Comparison of ENCODE assay signal across 17 cellular contexts in genomic region chr22:35335468-35335867, GRCh38. TPM values are rescaled to one million over a fixed set of nuclear protein-coding genes. Genes with fewer than 3 reads are reported as not detected.
A peak's percentile ranks its signal among the peaks of the same experiment; 100 is the strongest.
DNase-seq lines count a peak whose midpoint lies in the region; ATAC-seq and TF ChIP-seq lines count a peak whose summit lies in the region.
"Had no signal": no experiment of that assay in that cellular context is flagged by ENCODE, and none has a peak within 500 bp of the region (broad histone marks: within the 10 kb centered on the region; RNA-seq: fewer than 3 reads in every experiment).

No MANE protein-coding gene starts in this region.

- no peak overlapping the region for H3K4me3 Mint-ChIP-seq in activated CD8-positive, alpha-beta memory T cell treated with anti-CD3 and anti-CD28 coated beads, Interleukin-2, amount 10 ng/mL, durations not matched to agents 7 days and 5 days
- no peak overlapping the region for H3K4me3 Mint-ChIP-seq in stimulated activated effector memory CD8-positive, alpha-beta T cell treated with anti-CD3 and anti-CD28 coated beads, Interleukin-12 subunit alpha, Interleukin-12 subunit beta, amount 100 ng/mL, for 72 hours
- H3K4me3 Mint-ChIP-seq: activated naive CD8-positive, alpha-beta T cell had no signal

- H3K27ac ChIP-seq in KOPT-K1 (ENCODE audit: low read depth, low read length, poor library complexity, severe bottlenecking) (peak overlapping the region; percentile 76), adrenal gland (peak overlapping the region in 4 of 5 donors; percentile 81 to 86 (median 84)), osteoblast (ENCODE audit: low read depth, low read length) (no peak overlapping the region)
- H3K27ac ChIP-seq: breast epithelium, tibial artery had no signal

- H3K4me3 ChIP-seq in adrenal gland (no peak overlapping the region), osteoblast (ENCODE audit: insufficient read depth, low read length) (no peak overlapping the region)
- H3K4me3 ChIP-seq: breast epithelium, tibial artery had no signal

- CTCF ChIA-PET in activated CD8-positive, alpha-beta memory T cell treated with anti-CD3 and anti-CD28 coated beads, Interleukin-2, amount 10 ng/mL, durations not matched to agents 7 days and 5 days (lab: Charles Lee), result no interaction called here

- peaks cover 19 to 29% of the 10 kb centered on the region in 2 donors for H3K4me1 ChIP-seq in adrenal gland (replicated peaks in 1 of 2)
- H3K4me1 ChIP-seq in osteoblast (ENCODE audit: insufficient read depth, low read length), result peaks cover 4% of the 10 kb centered on the region
- H3K4me1 ChIP-seq: breast epithelium, tibial artery had no signal

- H3K79me2 ChIP-seq in osteoblast (ENCODE audit: insufficient read depth, low read length), result no peaks in the 10 kb centered on the region

- H3K9me3 ChIP-seq in KOPT-K1 (ENCODE audit: insufficient read depth, low read length, poor library complexity, severe bottlenecking), result no peaks in the 10 kb centered on the region
- no peaks in the 10 kb centered on the region for H3K9me3 ChIP-seq in adrenal gland (replicated peaks in 1 of 3)
- H3K9me3 ChIP-seq in osteoblast (ENCODE audit: low read depth, low read length), result no peaks in the 10 kb centered on the region
- H3K9me3 ChIP-seq: breast epithelium, tibial artery had no signal

- no peak overlapping the region for H2AFZ ChIP-seq in osteoblast (ENCODE audit: low read length)

- peaks cover 1% of the 10 kb centered on the region for H3K36me3 Mint-ChIP-seq in activated CD8-positive, alpha-beta memory T cell treated with anti-CD3 and anti-CD28 coated beads, Interleukin-2, amount 10 ng/mL, durations not matched to agents 7 days and 5 days
- H3K36me3 Mint-ChIP-seq in stimulated activated effector memory CD8-positive, alpha-beta T cell treated with anti-CD3 and anti-CD28 coated beads, Interleukin-12 subunit alpha, Interleukin-12 subunit beta, amount 100 ng/mL, for 72 hours, result peaks cover 39% of the 10 kb centered on the region

- no peak for TF ChIP-seq CTCF in adrenal gland (IDR thresholded peaks at IDR 0.05)
- no peak for TF ChIP-seq CTCF in osteoblast (IDR thresholded peaks at IDR 0.05; ENCODE audit: extremely low read depth, low read depth, low read length)

- peak overlapping the region; percentile 65 for H3K27ac Mint-ChIP-seq in activated CD8-positive, alpha-beta memory T cell treated with anti-CD3 and anti-CD28 coated beads, Interleukin-2, amount 10 ng/mL, durations not matched to agents 7 days and 5 days
- H3K27ac Mint-ChIP-seq in stimulated activated effector memory CD8-positive, alpha-beta T cell treated with anti-CD3 and anti-CD28 coated beads, Interleukin-12 subunit alpha, Interleukin-12 subunit beta, amount 100 ng/mL, for 72 hours, result no peak overlapping the region
- H3K27ac Mint-ChIP-seq: activated naive CD8-positive, alpha-beta T cell had no signal

- peaks cover 22% of the 10 kb centered on the region for H3K4me1 Mint-ChIP-seq in activated CD8-positive, alpha-beta memory T cell treated with anti-CD3 and anti-CD28 coated beads, Interleukin-2, amount 10 ng/mL, durations not matched to agents 7 days and 5 days
- peaks cover 17% of the 10 kb centered on the region for H3K4me1 Mint-ChIP-seq in stimulated activated effector memory CD8-positive, alpha-beta T cell treated with anti-CD3 and anti-CD28 coated beads, Interleukin-12 subunit alpha, Interleukin-12 subunit beta, amount 100 ng/mL, for 72 hours

- DNase-seq in activated CD8-positive, alpha-beta memory T cell treated with anti-CD3 and anti-CD28 coated beads, Interleukin-2, amount 10 ng/mL, durations not matched to agents 7 days and 5 days, result no peak
- DNase-seq in activated CD8-positive, alpha-beta memory T cell treated with anti-CD3 and anti-CD28 coated beads, Interleukin-2, amount 50 U/mL, for 4 hours, result no peak
- DNase-seq in adrenal gland, result no peak
- peak; percentile 32 for DNase-seq in osteoblast (ENCODE audit: insufficient read length, low spot score, missing footprints)
- DNase-seq in stimulated activated effector memory CD8-positive, alpha-beta T cell treated with anti-CD3 and anti-CD28 coated beads, Interleukin-12 subunit alpha, Interleukin-12 subunit beta, amount 100 ng/mL, for 72 hours (ENCODE audit: low spot score in 2 of 2), result no peak
- no peak for DNase-seq in NCI-H774 (lab: John Stamatoyannopoulos, UW)
- no peak for DNase-seq in stimulated activated naive CD8-positive, alpha-beta T cell treated with anti-CD3 and anti-CD28 coated beads, Interleukin-15, Interleukin-2, amounts not matched to agents 100 U/mL and 50 U/mL, for 24 hours
- DNase-seq: CD8-positive, alpha-beta memory T cell; DMS79 treated with DMSO at 0.1 percent for 48 hours; NCI-H2081; NCI-H510A; retina; tibial artery had no signal

- WGBS in adrenal gland, 4 donors, result 85 to 96% (median 90%) methylated on average over 2 to 7 of the region's 7 CpGs

- TF ChIP-seq POLR2A in adrenal gland (IDR thresholded peaks at IDR 0.05), result no peak

- ATAC-seq in activated CD8-positive, alpha-beta memory T cell treated with anti-CD3 and anti-CD28 coated beads, Interleukin-2, amount 10 ng/mL, durations not matched to agents 7 days and 5 days, result no peak
- no peak for ATAC-seq in stimulated activated effector memory CD8-positive, alpha-beta T cell treated with anti-CD3 and anti-CD28 coated beads, Interleukin-12 subunit alpha, Interleukin-12 subunit beta, amount 100 ng/mL, for 72 hours
- no peak for ATAC-seq in stimulated activated naive CD8-positive, alpha-beta T cell treated with anti-CD3 and anti-CD28 coated beads, Interleukin-15, Interleukin-2, amounts not matched to agents 100 U/mL and 50 U/mL, for 24 hours
- ATAC-seq: activated CD4-positive, CD25-positive, alpha-beta regulatory T cell treated with anti-CD3 and anti-CD28 coated beads, Interleukin-2, amount 50 U/mL, for 24 hours had no signal

- H4K20me1 ChIP-seq in osteoblast (ENCODE audit: insufficient read depth, low read length), result peaks cover 8% of the 10 kb centered on the region

- intact Hi-C loops in adrenal gland (cut with DNase I), result no loop called here

- no peaks in the 10 kb centered on the region for H3K9me3 Mint-ChIP-seq in activated CD8-positive, alpha-beta memory T cell treated with anti-CD3 and anti-CD28 coated beads, Interleukin-2, amount 10 ng/mL, durations not matched to agents 7 days and 5 days (ENCODE audit: low read depth)
- no peaks in the 10 kb centered on the region for H3K9me3 Mint-ChIP-seq in stimulated activated effector memory CD8-positive, alpha-beta T cell treated with anti-CD3 and anti-CD28 coated beads, Interleukin-12 subunit alpha, Interleukin-12 subunit beta, amount 100 ng/mL, for 72 hours
- H3K9me3 Mint-ChIP-seq: CD8-positive, alpha-beta memory T cell had no signal

- peaks cover 29% of the 10 kb centered on the region for H3K36me3 ChIP-seq in KOPT-K1 (ENCODE audit: insufficient read depth, low read length)
- H3K36me3 ChIP-seq in adrenal gland (replicated peaks in 1 of 2), result peaks cover 0 to 93% of the 10 kb centered on the region in 2 donors
- H3K36me3 ChIP-seq in osteoblast (ENCODE audit: insufficient read depth, low read length), result peaks cover 85% of the 10 kb centered on the region

- no peak overlapping the region for H3K4me2 ChIP-seq in osteoblast (ENCODE audit: insufficient read depth, low read length)

- no peaks in the 10 kb centered on the region for H3K27me3 ChIP-seq in adrenal gland
- no peaks in the 10 kb centered on the region for H3K27me3 ChIP-seq in osteoblast (ENCODE audit: insufficient read depth, low read length)
- H3K27me3 ChIP-seq: breast epithelium, tibial artery had no signal

- H3K27me3 Mint-ChIP-seq in activated CD8-positive, alpha-beta memory T cell treated with anti-CD3 and anti-CD28 coated beads, Interleukin-2, amount 10 ng/mL, durations not matched to agents 7 days and 5 days, result no peaks in the 10 kb centered on the region
- H3K27me3 Mint-ChIP-seq: activated naive CD8-positive, alpha-beta T cell had no signal

RNA-seq across cellular contexts. Expression of gene TOM1, which starts 35.8 kb away (rescaled TPM):
- total RNA-seq in activated CD8-positive, alpha-beta memory T cell treated with anti-CD3 and anti-CD28 coated beads, Interleukin-2, amount 10 ng/mL, durations not matched to agents 7 days and 5 days, result 10 to 100 TPM; 16.1 to 20.5 TPM
- total RNA-seq in adrenal gland (100 to 1,000 TPM in 5 of 8 donors, 10 to 100 TPM in 3; 82.8 to 188 (median 109) TPM), osteoblast (118 and 131 TPM in 2 replicates)
- 100 to 1,000 TPM in 2 of 3 donors, 10 to 100 TPM in 1; 96.5 to 121 (median 111) TPM for polyA plus RNA-seq in adrenal gland

RNA-seq across cellular contexts. Expression of gene HMOX1, which starts 45.4 kb away (rescaled TPM):
- 1 to 10 TPM in 1 of 2 experiments, under 1 TPM in 1; 0.88 to 6.0 TPM for total RNA-seq in activated CD8-positive, alpha-beta memory T cell treated with anti-CD3 and anti-CD28 coated beads, Interleukin-2, amount 10 ng/mL, durations not matched to agents 7 days and 5 days
- 100 to 1,000 TPM in 2 of 8 donors, 10 to 100 TPM in 6; 30.8 to 578 (median 57.4) TPM for total RNA-seq in adrenal gland
- polyA plus RNA-seq in adrenal gland, result 10 to 100 TPM; 15.4 to 27.6 (median 27.3) TPM
- 411 and 475 TPM in 2 replicates for total RNA-seq in osteoblast

Comparison
In these comparisons a context has a peak if more than half of its experiments do, and no peak if none do; other contexts are left out.
1. RNA of gene HMOX1, which starts 45.4 kb away (total RNA-seq): 411 to 475 TPM in osteoblast and 30.8 to 578 TPM in adrenal gland; 0.88 to 6.0 TPM in activated CD8-positive, alpha-beta memory T cell treated with anti-CD3 and anti-CD28 coated beads, Interleukin-2, amount 10 ng/mL, durations not matched to agents 7 days and 5 days; every median in the first group is over 4 times any median in the second.